In the genomic region with DNA sequence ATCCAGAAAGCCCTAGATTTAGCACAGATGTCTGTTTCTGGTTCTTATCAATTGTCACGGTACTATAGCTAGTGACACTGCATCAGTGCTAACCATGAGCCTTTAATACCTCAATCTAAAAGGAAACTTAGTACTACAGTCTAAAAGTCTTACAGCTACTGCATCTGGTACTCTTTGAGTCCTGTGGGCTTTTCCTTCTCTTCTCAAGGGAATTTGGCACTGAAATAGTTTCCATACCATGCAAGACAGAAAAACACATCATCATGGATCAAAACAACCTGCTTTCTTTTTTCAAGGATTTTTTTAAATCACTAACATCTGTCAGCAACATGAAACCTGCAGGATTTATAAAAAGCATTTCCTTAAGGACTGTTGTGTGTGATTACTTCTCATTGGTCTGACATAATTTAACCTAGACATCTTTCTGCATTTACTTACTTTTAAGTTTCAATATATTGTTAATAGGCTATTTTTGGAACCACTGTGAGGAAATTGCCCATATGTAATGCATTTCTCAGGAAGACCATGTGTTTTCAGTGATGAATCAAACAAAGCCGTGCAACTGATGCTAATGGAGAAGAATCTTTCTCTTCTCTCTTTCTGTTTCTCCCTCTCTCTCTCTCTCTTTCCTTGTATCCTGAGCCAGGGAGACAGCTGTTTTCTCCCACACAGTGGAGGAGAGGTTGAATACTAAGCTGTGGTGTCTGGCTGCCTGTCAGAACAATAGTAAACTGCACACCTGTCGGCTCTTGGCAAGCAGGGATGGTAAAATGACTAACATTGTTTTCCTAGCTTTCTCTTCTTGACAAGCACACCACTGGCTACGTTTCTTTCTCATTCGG, we compare ENCODE assay signal across 1 cellular context.
TF ChIP-seq lines count a peak whose summit lies in the region.

No MANE protein-coding gene starts in this region.

TF ChIP-seq in GM23338, 12 proteins besides CTCF, POLR2A, EP300 and RAD21 (continued from another document):
- TF ChIP-seq, protein P1, sequence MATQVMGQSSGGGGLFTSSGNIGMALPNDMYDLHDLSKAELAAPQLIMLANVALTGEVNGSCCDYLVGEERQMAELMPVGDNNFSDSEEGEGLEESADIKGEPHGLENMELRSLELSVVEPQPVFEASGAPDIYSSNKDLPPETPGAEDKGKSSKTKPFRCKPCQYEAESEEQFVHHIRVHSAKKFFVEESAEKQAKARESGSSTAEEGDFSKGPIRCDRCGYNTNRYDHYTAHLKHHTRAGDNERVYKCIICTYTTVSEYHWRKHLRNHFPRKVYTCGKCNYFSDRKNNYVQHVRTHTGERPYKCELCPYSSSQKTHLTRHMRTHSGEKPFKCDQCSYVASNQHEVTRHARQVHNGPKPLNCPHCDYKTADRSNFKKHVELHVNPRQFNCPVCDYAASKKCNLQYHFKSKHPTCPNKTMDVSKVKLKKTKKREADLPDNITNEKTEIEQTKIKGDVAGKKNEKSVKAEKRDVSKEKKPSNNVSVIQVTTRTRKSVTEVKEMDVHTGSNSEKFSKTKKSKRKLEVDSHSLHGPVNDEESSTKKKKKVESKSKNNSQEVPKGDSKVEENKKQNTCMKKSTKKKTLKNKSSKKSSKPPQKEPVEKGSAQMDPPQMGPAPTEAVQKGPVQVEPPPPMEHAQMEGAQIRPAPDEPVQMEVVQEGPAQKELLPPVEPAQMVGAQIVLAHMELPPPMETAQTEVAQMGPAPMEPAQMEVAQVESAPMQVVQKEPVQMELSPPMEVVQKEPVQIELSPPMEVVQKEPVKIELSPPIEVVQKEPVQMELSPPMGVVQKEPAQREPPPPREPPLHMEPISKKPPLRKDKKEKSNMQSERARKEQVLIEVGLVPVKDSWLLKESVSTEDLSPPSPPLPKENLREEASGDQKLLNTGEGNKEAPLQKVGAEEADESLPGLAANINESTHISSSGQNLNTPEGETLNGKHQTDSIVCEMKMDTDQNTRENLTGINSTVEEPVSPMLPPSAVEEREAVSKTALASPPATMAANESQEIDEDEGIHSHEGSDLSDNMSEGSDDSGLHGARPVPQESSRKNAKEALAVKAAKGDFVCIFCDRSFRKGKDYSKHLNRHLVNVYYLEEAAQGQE (IDR thresholded peaks at IDR 0.05; ENCODE audit: unreplicated experiment): no peak
- TF ChIP-seq STAT1 (IDR thresholded peaks at IDR 0.05; ENCODE audit: unreplicated experiment): no peak
- TF ChIP-seq EZH2phosphoT487 (IDR thresholded peaks at IDR 0.05; ENCODE audit: unreplicated experiment): no peak
- TF ChIP-seq ZNF114 (CRISPR knock-in tag; IDR thresholded peaks at IDR 0.05): no peak
- no peak for TF ChIP-seq JUNB (IDR thresholded peaks at IDR 0.05; ENCODE audit: unreplicated experiment)
- TF ChIP-seq NANOG (IDR thresholded peaks at IDR 0.05; ENCODE audit: borderline replicate concordance): no peak
